Comparison of ENCODE assay signal across 9 cellular contexts in the genomic region with DNA sequence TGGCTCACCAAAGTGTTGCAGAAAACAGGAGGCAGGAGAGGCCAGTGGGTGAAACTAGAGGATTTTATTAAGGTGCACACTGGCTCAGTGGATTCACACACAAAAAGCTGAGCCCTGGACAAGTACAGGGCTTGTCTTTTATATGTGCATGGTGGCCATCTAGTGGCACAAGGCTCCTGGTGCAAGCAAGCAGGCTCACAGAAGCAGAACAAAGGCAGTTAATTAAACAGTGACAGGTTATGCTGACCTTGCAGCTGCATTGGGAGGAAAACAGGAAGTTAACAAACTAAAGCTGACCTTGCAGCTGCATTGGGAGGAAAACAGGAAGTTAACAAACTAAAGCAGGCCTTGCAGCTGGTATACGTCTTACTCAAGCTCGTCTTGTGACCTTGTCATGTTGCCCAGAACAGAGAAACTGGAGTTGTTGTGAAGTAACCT.
DNase-seq lines count a peak whose midpoint lies in the region; ATAC-seq and TF ChIP-seq lines count a peak whose summit lies in the region.
"Had no signal": no experiment of that assay in that cellular context is flagged by ENCODE, and none has a peak within 500 bp of the region (broad histone marks: within the 10 kb centered on the region; RNA-seq: fewer than 3 reads in every experiment).

No MANE protein-coding gene starts in this region.

- peaks cover 16% of the 10 kb centered on the region for H3K9me3 ChIP-seq in trophoblast cell (ENCODE audit: insufficient read depth, low read depth, low read length)

- DNase-seq in activated CD4-positive, alpha-beta T cell treated with anti-CD3 and anti-CD28 coated beads, Interleukin-2, amount 10 ng/mL, durations not matched to agents 7 days and 5 days = peak; percentile 16
- no peak for DNase-seq in activated CD4-positive, alpha-beta T cell treated with anti-CD3 and anti-CD28 coated beads, Interleukin-2, amount 50 U/mL, for 1 hour
- DNase-seq in LHCN-M2 (ENCODE audit: low read depth) = peak; percentile 11
- peak; percentile 26 to 36 for DNase-seq in trophoblast cell
- DNase-seq in natural killer cell = no peak
- no peak for DNase-seq in NK-92 treated with Interleukin-12 subunit alpha and Interleukin-12 subunit beta, amount 100 ng/mL, for 24 hours (lab: John Stamatoyannopoulos, UW)

- H3K27me3 ChIP-seq in trophoblast cell (ENCODE audit: insufficient read depth, low read length) = no peaks in the 10 kb centered on the region

- TF ChIP-seq CTCF in natural killer cell (IDR thresholded peaks at IDR 0.05) = no peak

- no peak overlapping the region for H2AFZ ChIP-seq in trophoblast cell (ENCODE audit: insufficient read depth, low read length, poor library complexity)

- H3K18ac ChIP-seq in trophoblast cell (ENCODE audit: low read length) = no peak overlapping the region

- H4K12ac ChIP-seq in trophoblast cell (ENCODE audit: low read depth, low read length) = no peak overlapping the region

- H3K4me1 Mint-ChIP-seq in activated CD4-positive, alpha-beta T cell treated with anti-CD3 and anti-CD28 coated beads, Interleukin-2, amount 10 ng/mL, durations not matched to agents 7 days and 5 days = no peaks in the 10 kb centered on the region
- H3K4me1 Mint-ChIP-seq in activated T-helper 17 cell treated with anti-CD3 and anti-CD28 coated beads, Interleukin-2, amount 50 U/mL, for 72 hours = no peaks in the 10 kb centered on the region
- H3K4me1 Mint-ChIP-seq in natural killer cell = no peaks in the 10 kb centered on the region

- no peak overlapping the region for H2BK12ac ChIP-seq in trophoblast cell (ENCODE audit: low read length)

- H2AK5ac ChIP-seq in trophoblast cell (ENCODE audit: low read length) = no peak overlapping the region

- no peaks in the 10 kb centered on the region for H3K79me1 ChIP-seq in trophoblast cell (ENCODE audit: low read length)

- no CpG with 5 or more reads among the region's 2 CpGs for WGBS in trophoblast cell (ENCODE audit: extremely low coverage, insufficient coverage, insufficient read length)

- H3K23ac ChIP-seq in trophoblast cell (ENCODE audit: low read length) = no peak overlapping the region

- no peak overlapping the region for H4K91ac ChIP-seq in trophoblast cell (ENCODE audit: low read depth, low read length)

- no peak overlapping the region for H4K8ac ChIP-seq in trophoblast cell (ENCODE audit: low read depth, low read length)

- no peak overlapping the region for H3K27ac ChIP-seq in trophoblast cell (ENCODE audit: low read depth, low read length)

- no peaks in the 10 kb centered on the region for H3K79me2 ChIP-seq in trophoblast cell (ENCODE audit: control insufficient read depth, insufficient read depth, low read length, poor library complexity)

- POLR2A ChIA-PET in activated CD4-positive, alpha-beta T cell treated with anti-CD3 and anti-CD28 coated beads, Interleukin-2, amount 10 ng/mL, durations not matched to agents 7 days and 5 days (lab: Charles Lee) = no interaction called here

- no peak overlapping the region for H3K4me3 Mint-ChIP-seq in activated CD4-positive, alpha-beta T cell treated with anti-CD3 and anti-CD28 coated beads, Interleukin-2, amount 10 ng/mL, durations not matched to agents 7 days and 5 days
- no peak overlapping the region for H3K4me3 Mint-ChIP-seq in activated T-helper 17 cell treated with anti-CD3 and anti-CD28 coated beads, Interleukin-2, amount 50 U/mL, for 72 hours
- H3K4me3 Mint-ChIP-seq in natural killer cell = no peak overlapping the region
- H3K4me3 Mint-ChIP-seq: T-cell had no signal

- no peak overlapping the region for H3K4me2 ChIP-seq in trophoblast cell (ENCODE audit: low read length)

- H3K4me1 ChIP-seq in trophoblast cell (ENCODE audit: control insufficient read depth in 1 of 2, insufficient read depth in 2 of 2, low read length in 2 of 2) = peaks cover 9 to 10% of the 10 kb centered on the region in 2 experiments

- ATAC-seq in activated T-helper 17 cell treated with anti-CD3 and anti-CD28 coated beads, Interleukin-2, amount 50 U/mL, for 72 hours (replicated peaks) = peak; percentile 60
- ATAC-seq in HG02763 (IDR thresholded peaks at IDR 0.05; ENCODE audit: unreplicated experiment) (no peak), natural killer cell (no peak)

- H3K36me3 Mint-ChIP-seq in activated CD4-positive, alpha-beta T cell treated with anti-CD3 and anti-CD28 coated beads, Interleukin-2, amount 10 ng/mL, durations not matched to agents 7 days and 5 days (ENCODE audit: low read depth) = peaks cover 2% of the 10 kb centered on the region
- H3K36me3 Mint-ChIP-seq in activated T-helper 17 cell treated with anti-CD3 and anti-CD28 coated beads, Interleukin-2, amount 50 U/mL, for 72 hours (ENCODE audit: low read depth) = no peaks in the 10 kb centered on the region
- peaks cover 22% of the 10 kb centered on the region for H3K36me3 Mint-ChIP-seq in natural killer cell

- H2BK120ac ChIP-seq in trophoblast cell (ENCODE audit: insufficient read depth, low read length, poor library complexity) = no peak overlapping the region

- CTCF ChIA-PET in activated CD4-positive, alpha-beta T cell treated with anti-CD3 and anti-CD28 coated beads, Interleukin-2, amount 10 ng/mL, durations not matched to agents 7 days and 5 days (lab: Charles Lee) = interaction anchor here (0.7 kb wide), 1 partner anchor 155 kb away, joined by 3 read pairs; no protein-coding TSS in a partner anchor

- peaks cover 29% of the 10 kb centered on the region for H3K9me3 Mint-ChIP-seq in activated CD4-positive, alpha-beta T cell treated with anti-CD3 and anti-CD28 coated beads, Interleukin-2, amount 10 ng/mL, durations not matched to agents 7 days and 5 days
- peaks cover 16% of the 10 kb centered on the region for H3K9me3 Mint-ChIP-seq in activated T-helper 17 cell treated with anti-CD3 and anti-CD28 coated beads, Interleukin-2, amount 50 U/mL, for 72 hours
- H3K9me3 Mint-ChIP-seq in natural killer cell = peaks cover 4 to 10% of the 10 kb centered on the region in 2 donors

- no peak overlapping the region for H2BK5ac ChIP-seq in trophoblast cell (ENCODE audit: low read depth, low read length, poor library complexity)

- peak overlapping the region; percentile 25 for H3K27ac Mint-ChIP-seq in activated CD4-positive, alpha-beta T cell treated with anti-CD3 and anti-CD28 coated beads, Interleukin-2, amount 10 ng/mL, durations not matched to agents 7 days and 5 days
- H3K27ac Mint-ChIP-seq in activated T-helper 17 cell treated with anti-CD3 and anti-CD28 coated beads, Interleukin-2, amount 50 U/mL, for 72 hours = no peak overlapping the region
- no peak overlapping the region for H3K27ac Mint-ChIP-seq in natural killer cell
- H3K27ac Mint-ChIP-seq: T-cell had no signal

- no peak overlapping the region for H3K4ac ChIP-seq in trophoblast cell (ENCODE audit: low read depth, low read length)

- no peak overlapping the region for H3K14ac ChIP-seq in trophoblast cell (ENCODE audit: low read length)

- no peaks in the 10 kb centered on the region for H3K27me3 Mint-ChIP-seq in activated CD4-positive, alpha-beta T cell treated with anti-CD3 and anti-CD28 coated beads, Interleukin-2, amount 10 ng/mL, durations not matched to agents 7 days and 5 days
- no peaks in the 10 kb centered on the region for H3K27me3 Mint-ChIP-seq in activated T-helper 17 cell treated with anti-CD3 and anti-CD28 coated beads, Interleukin-2, amount 50 U/mL, for 72 hours
- no peaks in the 10 kb centered on the region for H3K27me3 Mint-ChIP-seq in natural killer cell (ENCODE audit: low read depth in 2 of 2)
- H3K27me3 Mint-ChIP-seq: T-cell had no signal

- intact Hi-C loops in natural killer cell (cut with micrococcal nuclease) = no loop called here

- H3K36me3 ChIP-seq in trophoblast cell (ENCODE audit: control insufficient read depth in 1 of 2, insufficient read depth in 2 of 2, low read length in 2 of 2) = peaks cover 6 to 9% of the 10 kb centered on the region in 2 experiments

- H3K4me3 ChIP-seq in trophoblast cell (ENCODE audit: low read depth, low read length) = no peak overlapping the region

- H3K9ac ChIP-seq in trophoblast cell (ENCODE audit: low read length) = no peak overlapping the region

Comparison
In these comparisons a context has a peak if more than half of its experiments do, and no peak if none do; other contexts are left out.
1. DNase-seq: peak in activated CD4-positive, alpha-beta T cell treated with anti-CD3 and anti-CD28 coated beads, Interleukin-2, amount 10 ng/mL, durations not matched to agents 7 days and 5 days (single experiment), LHCN-M2 (single experiment) and trophoblast cell (2 of 2); none in activated CD4-positive, alpha-beta T cell treated with anti-CD3 and anti-CD28 coated beads, Interleukin-2, amount 50 U/mL, for 1 hour (single experiment), natural killer cell (single experiment) and NK-92 treated with Interleukin-12 subunit alpha and Interleukin-12 subunit beta, amount 100 ng/mL, for 24 hours (single experiment).